In genomic region chr3:194689493-194689901, GRCh38 we compare ENCODE assay signal across 8 cellular contexts. TPM values are rescaled to one million over a fixed set of nuclear protein-coding genes. Genes with fewer than 3 reads are reported as not detected.
DNase-seq lines count a peak whose midpoint lies in the region; ATAC-seq, FAIRE-seq and TF ChIP-seq lines count a peak whose summit lies in the region.
"Had no signal": no experiment of that assay in that cellular context is flagged by ENCODE, and none has a peak within 500 bp of the region (broad histone marks: within the 10 kb centered on the region; RNA-seq: fewer than 3 reads in every experiment).

No MANE protein-coding gene starts in this region.

- H3K4me2 ChIP-seq in PC-9 = no peak overlapping the region

- POLR2A ChIA-PET in PC-9 (lab: Charles Lee; ENCODE audit: unreplicated experiment) = no interaction called here

- H3K9ac ChIP-seq in skeletal muscle tissue (ENCODE audit: low read depth in 1 of 3, low read length in 3 of 3) = peak overlapping the region in 1 of 3 donors; percentile 93

- H3K9me3 ChIP-seq in esophagus muscularis mucosa (no peaks in the 10 kb centered on the region), skeletal muscle tissue (ENCODE audit: control insufficient read depth in 3 of 3, low read length in 3 of 3) (no peaks in the 10 kb centered on the region), PC-9 (ENCODE audit: insufficient read depth, low read depth) (no peaks in the 10 kb centered on the region), pancreas (no peaks in the 10 kb centered on the region)

- H3K4me1 ChIP-seq in esophagus muscularis mucosa (peaks cover 29 to 65% (median 54%) of the 10 kb centered on the region in 4 donors), skeletal muscle tissue (ENCODE audit: control insufficient read depth in 3 of 3, insufficient read depth in 3 of 3, low read length in 3 of 3) (peaks cover 41 to 48% (median 48%) of the 10 kb centered on the region in 3 donors), PC-9 (replicated peaks; ENCODE audit: insufficient read depth) (peaks cover 9% of the 10 kb centered on the region; the same call in 1 of the 2 replicates), pancreas (peaks cover 6 to 10% (median 10%) of the 10 kb centered on the region in 3 donors)

- ATAC-seq in pancreas = no peak

- H3K4me3 ChIP-seq in esophagus muscularis mucosa (peak overlapping the region in 3 of 4 donors; percentile 73 to 82 (median 82)), skeletal muscle tissue (ENCODE audit: low read length in 3 of 3) (peak overlapping the region; percentile 15 to 31 (median 29)), PC-9 (no peak overlapping the region), pancreas (no peak overlapping the region)

- no peak for FAIRE-seq in pancreas (lab: Jason Lieb, UNC)

- H3K27me3 ChIP-seq in esophagus muscularis mucosa (no peaks in the 10 kb centered on the region), skeletal muscle tissue (ENCODE audit: control insufficient read depth in 3 of 3, insufficient read depth in 3 of 3, low read length in 3 of 3) (no peaks in the 10 kb centered on the region), PC-9 (ENCODE audit: insufficient read depth, low read depth) (no peaks in the 10 kb centered on the region), pancreas (peaks cover 0 to 13% (median 0%) of the 10 kb centered on the region in 4 donors)

- intact Hi-C loops in esophagus muscularis mucosa (cut with DNase I) = loop anchor here (5.0 to 10.0 kb wide), 3 partner anchors 83 to 835 kb away; no protein-coding TSS in a partner anchor
- intact Hi-C loops in PC-9 (cut with micrococcal nuclease; ENCODE audit: unreplicated experiment) = no loop called here
- intact Hi-C loops in pancreas (cut with DNase I) = loop anchor here in 1 of 3 donors (5.0 kb wide), 1 partner anchor 418 kb away; no protein-coding TSS in a partner anchor

- peaks cover 4% of the 10 kb centered on the region; the same call in 1 of the 2 replicates for H3K79me2 ChIP-seq in PC-9 (ENCODE audit: low read depth)

- no peak overlapping the region for H2AFZ ChIP-seq in PC-9

- no TSS peak for BruUV-seq in PC-9 (replicated peaks; lab: Mats Ljungman, UMichigan)

- no peaks in the 10 kb centered on the region for H4K20me1 ChIP-seq in PC-9 (ENCODE audit: insufficient read depth)

- H3K9me2 ChIP-seq in PC-9 (ENCODE audit: insufficient read depth) = no peaks in the 10 kb centered on the region

- CTCF ChIA-PET in PC-9 (lab: Charles Lee) = no interaction called here

- TF ChIP-seq CTCF in esophagus muscularis mucosa (IDR thresholded peaks at IDR 0.05) (no peak), PC-9 (conservative IDR thresholded peaks at IDR 0.05) (no peak), pancreas (IDR thresholded peaks at IDR 0.05) (no peak)

- H3K36me3 ChIP-seq in esophagus muscularis mucosa (no peaks in the 10 kb centered on the region), skeletal muscle tissue (ENCODE audit: control insufficient read depth in 3 of 3, insufficient read depth in 3 of 3, low read length in 3 of 3) (peaks cover 0 to 8% (median 0%) of the 10 kb centered on the region in 3 donors), PC-9 (ENCODE audit: low read depth) (no peaks in the 10 kb centered on the region), pancreas (no peaks in the 10 kb centered on the region)

- 55% methylated on average over 9 of the region's 9 CpGs for WGBS in esophagus muscularis mucosa
- WGBS in pancreas, 2 donors = 66 to 78% methylated on average over 9 of the region's 9 CpGs

- peak; percentile 23 for DNase-seq in ELR (ENCODE audit: low read depth)
- DNase-seq in NCI-H1694 treated with DMSO at 0.1 percent for 48 hours (lab: John Stamatoyannopoulos, UW) = peak; percentile 75
- no peak for DNase-seq in esophagus muscularis mucosa (ENCODE audit: extremely low spot score)
- DNase-seq in PC-9 = no peak
- no peak for DNase-seq in central memory CD4-positive, alpha-beta T cell
- DNase-seq in pancreas = no peak
- DNase-seq: hippocampal formation had no signal

- no peak for TF ChIP-seq POLR2A in esophagus muscularis mucosa (IDR thresholded peaks at IDR 0.05; ENCODE audit: low read depth)

- H3K27ac ChIP-seq in esophagus muscularis mucosa (replicated peaks in 1 of 4) = peak overlapping the region; percentile 83 to 88 (median 84)
- H3K27ac ChIP-seq in skeletal muscle tissue (ENCODE audit: low read depth, low read length) = peak overlapping the region; percentile 1
- no peak overlapping the region for H3K27ac ChIP-seq in PC-9
- no peak overlapping the region for H3K27ac ChIP-seq in pancreas

- no peak for TF ChIP-seq EP300 in esophagus muscularis mucosa (IDR thresholded peaks at IDR 0.05)

- peaks cover 4% of the 10 kb centered on the region; the same call in 1 of the 2 replicates for H3F3A ChIP-seq in PC-9 (ENCODE audit: insufficient read depth, low read depth)

RNA-seq across cellular contexts. Expression of gene FAM43A, which starts 3.8 kb away (rescaled TPM):
- 10 to 100 TPM; 24.5 to 42.8 (median 32.5) TPM for total RNA-seq in esophagus muscularis mucosa
- total RNA-seq in skeletal muscle tissue = 15.7 TPM
- total RNA-seq in PC-9 (2021) = 8.8 and 12.8 TPM in 2 replicates
- total RNA-seq in pancreas = 1 to 10 TPM; 1.2 to 2.8 (median 1.5) TPM
- polyA plus RNA-seq in pancreas = 1 to 10 TPM; 1.9 to 2.0 TPM

RNA-seq across cellular contexts. Expression of gene LSG1, which starts 17.5 kb away (rescaled TPM):
- total RNA-seq in esophagus muscularis mucosa (10 to 100 TPM; 19.9 to 35.0 (median 32.6) TPM), skeletal muscle tissue (36.5 TPM), PC-9 (2021) (59.2 and 71.8 TPM in 2 replicates), pancreas (10 to 100 TPM; 11.3 to 14.6 (median 13.8) TPM)
- 10 to 100 TPM; 11.5 to 47.1 TPM for polyA plus RNA-seq in pancreas

RNA-seq across cellular contexts. Expression of gene TMEM44, which starts 56.3 kb away (rescaled TPM):
- total RNA-seq in esophagus muscularis mucosa = 10 to 100 TPM in 1 of 4 donors, 1 to 10 TPM in 3; 3.3 to 10.8 (median 9.3) TPM
- total RNA-seq in skeletal muscle tissue = 14.1 TPM
- 37.5 and 52.7 TPM in 2 replicates for total RNA-seq in PC-9 (2021)
- total RNA-seq in pancreas = 10 to 100 TPM in 1 of 6 donors, 1 to 10 TPM in 5; 1.7 to 11.4 (median 2.8) TPM
- 10 to 100 TPM in 1 of 2 donors, 1 to 10 TPM in 1; 7.4 to 17.8 TPM for polyA plus RNA-seq in pancreas

Comparison
In these comparisons a context has a peak if more than half of its experiments do, and no peak if none do; other contexts are left out.
1. DNase-seq: peak in ELR (single experiment) and NCI-H1694 treated with DMSO at 0.1 percent for 48 hours (single experiment); none in esophagus muscularis mucosa (single experiment), PC-9 (0 of 2), central memory CD4-positive, alpha-beta T cell (single experiment) and pancreas (0 of 6).
2. H3K27ac ChIP-seq: peak in esophagus muscularis mucosa (4 of 4) and skeletal muscle tissue (single experiment); none in PC-9 (single experiment) and pancreas (0 of 4).
3. H3K4me3 ChIP-seq: peak in esophagus muscularis mucosa (3 of 4) and skeletal muscle tissue (3 of 3); none in PC-9 (single experiment) and pancreas (0 of 4).